In genomic region chr2:164840458-164840929, GRCh38 we compare ENCODE assay signal across 8 cellular contexts. TPM values are rescaled to one million over a fixed set of nuclear protein-coding genes. Genes with fewer than 3 reads are reported as not detected.
DNase-seq lines count a peak whose midpoint lies in the region; ATAC-seq and TF ChIP-seq lines count a peak whose summit lies in the region.

No MANE protein-coding gene starts in this region.

- H3K4me1 ChIP-seq in ascending aorta, result peaks cover 0 to 14% of the 10 kb centered on the region in 2 donors

- H3K27me3 ChIP-seq in ascending aorta, result no peaks in the 10 kb centered on the region

- H3K9me3 ChIP-seq in ascending aorta (no peaks in the 10 kb centered on the region), iPS-18c (ENCODE audit: control insufficient read depth, insufficient read depth, low read length) (no peaks in the 10 kb centered on the region)

- intact Hi-C loops in ascending aorta (cut with DNase I), result loop anchor here (2.0 to 5.0 kb wide), 2 partner anchors 33 to 74 kb away; no protein-coding TSS in a partner anchor

- no peaks in the 10 kb centered on the region for H3K36me3 ChIP-seq in ascending aorta

- no peak for ATAC-seq in HG03521 (IDR thresholded peaks at IDR 0.05; ENCODE audit: unreplicated experiment)

- DNase-seq in DMS 273 treated with DMSO at 0.1 percent for 48 hours (lab: John Stamatoyannopoulos, UW) (peak; percentile 72), NCI-H1694 (lab: John Stamatoyannopoulos, UW) (peak; percentile 32), ascending aorta (ENCODE audit: low spot score in 2 of 2) (peak in 1 of 2 donors; percentile 75), skeletal muscle cell (ENCODE audit: low read depth) (no peak), T-helper 9 cell (no peak), cerebellar nuclear complex (lab: John Stamatoyannopoulos, UW) (no peak)

- H3K27ac ChIP-seq in ascending aorta, result peak overlapping the region; percentile 98 to 99

- H3K4me3 ChIP-seq in ascending aorta (peak overlapping the region; percentile 69 to 98), iPS-18c (ENCODE audit: insufficient read depth, low read depth, low read length) (peak overlapping the region; percentile 86), skeletal muscle cell (ENCODE audit: low read depth, low read length) (peak overlapping the region; percentile 81)

- TF ChIP-seq CTCF in ascending aorta (IDR thresholded peaks at IDR 0.05), result no peak

RNA-seq across cellular contexts. Expression of gene COBLL1, which starts 1.1 kb away (rescaled TPM):
- total RNA-seq in ascending aorta, result 13.3 TPM

Comparison
In these comparisons a context has a peak if more than half of its experiments do, and no peak if none do; other contexts are left out.
1. DNase-seq: peak in DMS 273 treated with DMSO at 0.1 percent for 48 hours (single experiment) and NCI-H1694 (single experiment); none in skeletal muscle cell (single experiment), T-helper 9 cell (single experiment) and cerebellar nuclear complex (0 of 2).
2. Peak in every context shown above with its lines, with median percentiles within 50 percentile points of each other: H3K4me3 ChIP-seq.